In genomic region chr11:67211656-67212436, GRCh38 we compare ENCODE assay signal across 16 cellular contexts. TPM values are rescaled to one million over a fixed set of nuclear protein-coding genes. Genes with fewer than 3 reads are reported as not detected.
DNase-seq lines count a peak whose midpoint lies in the region; ATAC-seq, FAIRE-seq and TF ChIP-seq lines count a peak whose summit lies in the region.
"Had no signal": no experiment of that assay in that cellular context is flagged by ENCODE, and none has a peak within 500 bp of the region (broad histone marks: within the 10 kb centered on the region; RNA-seq: fewer than 3 reads in every experiment).

No MANE protein-coding gene starts in this region.

- H3K4me2 ChIP-seq in K562 (ENCODE audit: insufficient read depth, low read length) = no peak overlapping the region
- H3K4me2 ChIP-seq: neural progenitor cell had no signal

- no peak for DNase-seq in Right ventricle myocardium superior
- DNase-seq in right atrium auricular region (ENCODE audit: low spot score) = no peak
- peak; percentile 31 for DNase-seq in NOMO-1 treated with dmso at 0.1 percent for 144 hours (lab: John Stamatoyannopoulos, UW; ENCODE audit: unreplicated experiment)
- peak in 1 of 4 experiments; percentile 11 for DNase-seq in K562 (ENCODE audit: extremely low read depth in 1 of 4, low spot score in 3 of 4)
- no peak for DNase-seq in activated CD4-positive, alpha-beta T cell treated with anti-CD3 and anti-CD28 coated beads for 4 hours
- no peak for DNase-seq in NCI-H510A (lab: John Stamatoyannopoulos, UW)
- DNase-seq: activated effector memory CD4-positive, alpha-beta T cell treated with anti-CD3 and anti-CD28 coated beads, Interleukin-2, amount 50 U/mL, for 16 hours; colonic mucosa; KG1; mesenchymal stem cell; NCI-H1436 treated with DMSO at 0.1 percent for 48 hours; sigmoid colon; stimulated activated CD4-positive, alpha-beta T cell treated with anti-CD3 and anti-CD28 coated beads, Interleukin-2, amount 100 ng/mL, for 24 hours had no signal

- CTCF ChIA-PET in K562 (lab: Yijun Ruan, JAX; ENCODE audit: low intra/inter-chr PET ratio) = no interaction called here

- no peaks in the 10 kb centered on the region for H4K20me1 ChIP-seq in K562 (replicated peaks; ENCODE audit: control insufficient read depth, insufficient read depth, low read length)

- no peaks in the 10 kb centered on the region for H3K9me3 ChIP-seq in right atrium auricular region
- no peaks in the 10 kb centered on the region for H3K9me3 ChIP-seq in K562 (replicated peaks; ENCODE audit: control insufficient read depth, insufficient read depth, low read depth, low read length)
- H3K9me3 ChIP-seq in neutrophil = peaks cover 5% of the 10 kb centered on the region
- H3K9me3 ChIP-seq: colonic mucosa, sigmoid colon had no signal

- BruUV-seq in K562 (replicated peaks; lab: Mats Ljungman, UMichigan) = no TSS peak

- H3K9ac ChIP-seq in K562 (ENCODE audit: insufficient read depth in 1 of 2, low read depth in 2 of 2, low read length in 2 of 2) = no peak overlapping the region
- H3K9ac ChIP-seq: neural progenitor cell had no signal

- WGBS in K562 (ENCODE audit: insufficient coverage, low coverage, missing lambda C conversion rate) = 94% methylated on average over 2 of the region's 2 CpGs

- no peak for TF ChIP-seq CTCF in right atrium auricular region (IDR thresholded peaks at IDR 0.05)
- no peak for TF ChIP-seq CTCF in K562 (IDR thresholded peaks at IDR 0.05 in 2 of 3, conservative IDR thresholded peaks at IDR 0.05 in 1 of 3; ENCODE audit: insufficient read depth in 2 of 3, low read depth in 1 of 3, low read length in 3 of 3)
- no peak for TF ChIP-seq CTCF in neutrophil (IDR thresholded peaks at IDR 0.05)

- intact Hi-C loops in Right ventricle myocardium superior (cut with DNase I) (no loop called here), K562 (cut with micrococcal nuclease) (no loop called here)

- H3K4me3 ChIP-seq in right atrium auricular region = no peak overlapping the region
- no peak overlapping the region for H3K4me3 ChIP-seq in K562
- H3K4me3 ChIP-seq in neutrophil (ENCODE audit: low read depth in 1 of 2, low read length in 1 of 2) = peak overlapping the region; percentile 13 to 23
- H3K4me3 ChIP-seq: colonic mucosa, neural progenitor cell, sigmoid colon had no signal

- H3K9me1 ChIP-seq in K562 (ENCODE audit: control insufficient read depth, insufficient read depth, low read length) = no peaks in the 10 kb centered on the region

- peak; percentile 46 for ATAC-seq in Right ventricle myocardium superior (ENCODE audit: poor library complexity)
- peak; percentile 69 for ATAC-seq in K562
- no peak for ATAC-seq in HG03571 (IDR thresholded peaks at IDR 0.05; ENCODE audit: unreplicated experiment)

- FAIRE-seq in K562 (lab: Jason Lieb, UNC) = peak; percentile 52

- POLR2A ChIA-PET in K562 (lab: Yijun Ruan, JAX) = interaction anchor here (2.0 kb wide), 1 partner anchor 27 kb away, joined by 9 read pairs; no protein-coding TSS in a partner anchor

- TF ChIP-seq RAD21 in K562 (CRISPR knock-in tag; conservative IDR thresholded peaks at IDR 0.05 in 1 of 2, IDR thresholded peaks at IDR 0.05 in 1 of 2) = no peak

- in situ Hi-C loops in K562 (cut with MboI) = no loop called here

- no peak overlapping the region for H3K27ac ChIP-seq in right atrium auricular region
- H3K27ac ChIP-seq in K562 (ENCODE audit: extremely low read depth, low read depth, low read length) = no peak overlapping the region
- peak overlapping the region; percentile 82 for H3K27ac ChIP-seq in neutrophil
- H3K27ac ChIP-seq: colonic mucosa, neural progenitor cell had no signal

- TF ChIP-seq EP300 in K562 (IDR thresholded peaks at IDR 0.05; ENCODE audit: low read length) = no peak

- TF ChIP-seq POLR2A in K562 (conservative IDR thresholded peaks at IDR 0.05) = no peak

- H3K4me1 ChIP-seq in right atrium auricular region = no peaks in the 10 kb centered on the region
- no peaks in the 10 kb centered on the region; a peak in 1 of 5 replicates for H3K4me1 ChIP-seq in K562 (replicated peaks in 1 of 2; ENCODE audit: control insufficient read depth in 2 of 2, insufficient read depth in 2 of 2, low read length in 2 of 2)
- H3K4me1 ChIP-seq in neutrophil (ENCODE audit: control insufficient read depth in 1 of 2, insufficient read depth in 1 of 2, low read depth in 1 of 2, low read length in 1 of 2) = peaks cover 33 to 39% of the 10 kb centered on the region in 2 experiments
- H3K4me1 ChIP-seq: colonic mucosa, neural progenitor cell, sigmoid colon had no signal

- H3K27me3 ChIP-seq in right atrium auricular region (no peaks in the 10 kb centered on the region), K562 (ENCODE audit: control insufficient read depth in 2 of 2, insufficient read depth in 2 of 2, low read length in 2 of 2) (no peaks in the 10 kb centered on the region), neutrophil (no peaks in the 10 kb centered on the region)
- H3K27me3 ChIP-seq: colonic mucosa, neural progenitor cell, sigmoid colon had no signal

- no peak overlapping the region for H2AFZ ChIP-seq in K562 (ENCODE audit: low read depth, low read length)
- H2AFZ ChIP-seq: neural progenitor cell had no signal

- H3K36me3 ChIP-seq in right atrium auricular region = peaks cover 79% of the 10 kb centered on the region
- peaks cover 49% of the 10 kb centered on the region for H3K36me3 ChIP-seq in K562 (ENCODE audit: control insufficient read depth, insufficient read depth, low read length)
- peaks cover 63% of the 10 kb centered on the region for H3K36me3 ChIP-seq in neutrophil
- H3K36me3 ChIP-seq: colonic mucosa had no signal

- H3K79me2 ChIP-seq in K562 (ENCODE audit: control insufficient read depth, insufficient read depth, low read length) = no peaks in the 10 kb centered on the region

TF ChIP-seq in K562, 482 proteins besides CTCF, POLR2A, EP300 and RAD21 (continues in another document):
- no peak for TF ChIP-seq CEBPB (tag; IDR thresholded peaks at IDR 0.05)
- TF ChIP-seq ZNF3 (CRISPR knock-in tag; IDR thresholded peaks at IDR 0.05) = no peak
- TF ChIP-seq, protein P1, sequence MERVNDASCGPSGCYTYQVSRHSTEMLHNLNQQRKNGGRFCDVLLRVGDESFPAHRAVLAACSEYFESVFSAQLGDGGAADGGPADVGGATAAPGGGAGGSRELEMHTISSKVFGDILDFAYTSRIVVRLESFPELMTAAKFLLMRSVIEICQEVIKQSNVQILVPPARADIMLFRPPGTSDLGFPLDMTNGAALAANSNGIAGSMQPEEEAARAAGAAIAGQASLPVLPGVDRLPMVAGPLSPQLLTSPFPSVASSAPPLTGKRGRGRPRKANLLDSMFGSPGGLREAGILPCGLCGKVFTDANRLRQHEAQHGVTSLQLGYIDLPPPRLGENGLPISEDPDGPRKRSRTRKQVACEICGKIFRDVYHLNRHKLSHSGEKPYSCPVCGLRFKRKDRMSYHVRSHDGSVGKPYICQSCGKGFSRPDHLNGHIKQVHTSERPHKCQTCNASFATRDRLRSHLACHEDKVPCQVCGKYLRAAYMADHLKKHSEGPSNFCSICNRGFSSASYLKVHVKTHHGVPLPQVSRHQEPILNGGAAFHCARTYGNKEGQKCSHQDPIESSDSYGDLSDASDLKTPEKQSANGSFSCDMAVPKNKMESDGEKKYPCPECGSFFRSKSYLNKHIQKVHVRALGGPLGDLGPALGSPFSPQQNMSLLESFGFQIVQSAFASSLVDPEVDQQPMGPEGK (CRISPR knock-in tag; IDR thresholded peaks at IDR 0.05; ENCODE audit: borderline replicate concordance) = no peak
- TF ChIP-seq CBX8 (IDR thresholded peaks at IDR 0.05; ENCODE audit: borderline replicate concordance, extremely low read depth, low read depth, low read length, poor library complexity, severe bottlenecking) = no peak
- no peak for TF ChIP-seq KLF10 (CRISPR knock-in tag; IDR thresholded peaks at IDR 0.05)
- TF ChIP-seq MYNN (IDR thresholded peaks at IDR 0.05) = no peak
- TF ChIP-seq MYNN (CRISPR knock-in tag; IDR thresholded peaks at IDR 0.05) = no peak
- TF ChIP-seq ZNF184 (CRISPR knock-in tag; IDR thresholded peaks at IDR 0.05) = no peak
- TF ChIP-seq NR4A1 (CRISPR knock-in tag; IDR thresholded peaks at IDR 0.05) = no peak
- TF ChIP-seq NR4A1 (tag; IDR thresholded peaks at IDR 0.05) = no peak
- no peak for TF ChIP-seq CBFA2T2 (conservative IDR thresholded peaks at IDR 0.05)

RNA-seq across cellular contexts. Expression of gene GRK2, which starts 54.4 kb away (rescaled TPM):
- total RNA-seq in Right ventricle myocardium superior (53.4 TPM), right atrium auricular region (10 to 100 TPM; 52.7 to 55.9 TPM), K562 (2014; rRNA removed) (83.1 and 97.8 TPM in 2 replicates), K562 (2014; rRNA removed; fragmentation: Illumina TruSeq; extraction: Trizol) (27.8 and 41.7 TPM in 2 replicates), K562 (2015; rRNA removed; fragmentation: Illumina TruSeq; extraction: Trizol) (40.6 and 42.2 TPM in 2 replicates), K562 (2021) (93.3 and 95.3 TPM in 2 replicates)
- 64.7 and 214 TPM in 2 replicates for total RNA-seq in K562 (2011; cell fraction: chromatin; rRNA removed; ENCODE audit: low replicate concordance)
- total RNA-seq in K562 (2011; cell fraction: nucleolus; rRNA removed) = 185 and 206 TPM in 2 replicates
- 62.7 and 78.2 TPM in 2 replicates for total RNA-seq in K562 (2011; cell fraction: nucleoplasm; rRNA removed)
- polyA plus RNA-seq in K562 (2011; rRNA removed) (63.4 and 98.5 TPM in 2 replicates), K562 (2014; fragmentation: Illumina TruSeq; extraction: Trizol) (56.5 and 65.3 TPM in 2 replicates), K562 (2014; fragmentation: Nextera tagmentation; extraction: Ambion mirVana) (under 1 TPM; 0.24 to 0.82 TPM), K562 (2014; rRNA removed) (95.8 and 96.0 TPM in 2 replicates)
- 70.8 and 122 TPM in 2 replicates for polyA plus RNA-seq in K562 (2011; cell fraction: cytosol; rRNA removed)
- polyA plus RNA-seq in K562 (2011; cell fraction: nucleus; rRNA removed) = 259 and 262 TPM in 2 replicates
- 87.6 and 130 TPM in 2 replicates for polyA plus RNA-seq in K562 (2012)
- 36.9 and 61.5 TPM in 2 replicates for polyA minus RNA-seq in K562 (2011; rRNA and poly(A)+ RNA removed)
- polyA minus RNA-seq in K562 (2011; cell fraction: cytosol; rRNA and poly(A)+ RNA removed) = 89.3 and 92.9 TPM in 2 replicates
- 57.5 and 75.9 TPM in 2 replicates for polyA minus RNA-seq in K562 (2011; cell fraction: nucleus; rRNA and poly(A)+ RNA removed)

Comparison
In these comparisons a context has a peak if more than half of its experiments do, and no peak if none do; other contexts are left out.
1. H3K4me3 ChIP-seq: peak in neutrophil (2 of 2); none in right atrium auricular region (0 of 2) and K562 (single experiment).